21 cellular contexts compared by ENCODE assay signal in the genomic region with DNA sequence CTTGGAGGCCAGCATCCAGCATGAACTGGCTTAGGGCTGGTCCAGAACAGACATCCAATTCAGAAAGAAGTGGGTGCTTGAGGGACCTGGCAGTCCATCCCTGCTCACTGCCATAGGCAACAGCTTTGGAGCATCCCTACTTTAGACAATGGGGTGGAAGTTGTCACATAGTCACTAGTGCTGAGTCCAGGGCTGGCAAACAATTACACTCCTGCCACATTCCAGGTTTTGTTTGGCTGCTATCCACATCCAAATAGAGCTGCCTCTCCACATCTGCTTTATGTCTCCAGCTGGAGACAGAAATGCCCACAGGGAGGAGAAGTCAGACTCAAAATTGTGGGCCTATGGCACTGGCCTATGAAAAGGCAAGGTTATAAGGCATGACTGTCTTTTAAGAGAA. TPM values are rescaled to one million over a fixed set of nuclear protein-coding genes. Genes with fewer than 3 reads are reported as not detected.
A peak's percentile ranks its signal among the peaks of the same experiment; 100 is the strongest.
DNase-seq lines count a peak whose midpoint lies in the region; ATAC-seq, FAIRE-seq and TF ChIP-seq lines count a peak whose summit lies in the region.
"Had no signal": no experiment of that assay in that cellular context is flagged by ENCODE, and none has a peak within 500 bp of the region (broad histone marks: within the 10 kb centered on the region; RNA-seq: fewer than 3 reads in every experiment).

No MANE protein-coding gene starts in this region.

- no peak overlapping the region for H3K4me3 ChIP-seq in right atrium auricular region
- H3K4me3 ChIP-seq in HEK293 (ENCODE audit: low read depth, low read length): no peak overlapping the region
- H3K4me3 ChIP-seq: BLaER1 treated with 17β-estradiol and CSF1 and Interleukin-3, amounts not matched to agents 10 nM and 100 nM had no signal

- CTCF ChIA-PET in HEK293 (lab: Yijun Ruan, JAX): interaction anchor here (1.2 kb wide), 1 partner anchor 184 kb away, joined by 3 read pairs; no protein-coding TSS in a partner anchor

- no peak overlapping the region for H3K27ac Mint-ChIP-seq in stimulated activated effector memory CD8-positive, alpha-beta T cell treated with anti-CD3 and anti-CD28 coated beads, Interleukin-12 subunit alpha, Interleukin-12 subunit beta, amount 100 ng/mL, for 72 hours
- H3K27ac Mint-ChIP-seq: CD8-positive, alpha-beta T cell; H9 had no signal

- H3K27me3 ChIP-seq in right atrium auricular region: no peaks in the 10 kb centered on the region

- no peak for FAIRE-seq in frontal cortex (lab: Jason Lieb, UNC)
- FAIRE-seq: HTR-8/SVneo had no signal

- DNase-seq in Right ventricle myocardium inferior (ENCODE audit: missing footprints): no peak
- DNase-seq in right atrium auricular region (ENCODE audit: low spot score): no peak
- peak; percentile 23 for DNase-seq in dermis blood vessel endothelial cell
- no peak for DNase-seq in stimulated activated effector memory CD8-positive, alpha-beta T cell treated with anti-CD3 and anti-CD28 coated beads, Interleukin-12 subunit alpha, Interleukin-12 subunit beta, amount 100 ng/mL, for 72 hours (ENCODE audit: low spot score in 2 of 2)
- no peak for DNase-seq in frontal cortex (ENCODE audit: low spot score in 2 of 2)
- no peak for DNase-seq in activated CD4-positive, alpha-beta T cell treated with anti-CD3 and anti-CD28 coated beads, Interleukin-2, amount 50 U/mL, for 4 hours
- DNase-seq: CD8-positive, alpha-beta T cell; DMS79; H9; IMR-90; NCI-H1417 treated with DMSO at 0.1 percent for 48 hours; NCI-H1930; NCI-H2171 treated with DMSO at 0.1 percent for 48 hours; NCI-H446; NCI-H748 treated with DMSO at 0.1 percent for 48 hours; OCI-M1; RPMI8226 had no signal

- intact Hi-C loops in Right ventricle myocardium inferior (cut with DNase I): no loop called here

- no peaks in the 10 kb centered on the region for H3K9me3 Mint-ChIP-seq in stimulated activated effector memory CD8-positive, alpha-beta T cell treated with anti-CD3 and anti-CD28 coated beads, Interleukin-12 subunit alpha, Interleukin-12 subunit beta, amount 100 ng/mL, for 72 hours
- H3K9me3 Mint-ChIP-seq: CD8-positive, alpha-beta T cell; H9 had no signal

- H3K36me3 ChIP-seq in right atrium auricular region (no peaks in the 10 kb centered on the region), HEK293 (ENCODE audit: control insufficient read depth in 2 of 2, insufficient read depth in 1 of 2, low read length in 2 of 2) (no peaks in the 10 kb centered on the region)
- H3K36me3 ChIP-seq: BLaER1 treated with 17β-estradiol and CSF1 and Interleukin-3, amounts not matched to agents 10 nM and 100 nM had no signal

- POLR2A ChIA-PET in HEK293 (lab: Yijun Ruan, JAX): no interaction called here

- ATAC-seq in Right ventricle myocardium inferior: peak; percentile 90
- peak; percentile 34 for ATAC-seq in stimulated activated effector memory CD8-positive, alpha-beta T cell treated with anti-CD3 and anti-CD28 coated beads, Interleukin-12 subunit alpha, Interleukin-12 subunit beta, amount 100 ng/mL, for 72 hours
- ATAC-seq: CD8-positive, alpha-beta T cell had no signal

- H3K4me3 Mint-ChIP-seq in stimulated activated effector memory CD8-positive, alpha-beta T cell treated with anti-CD3 and anti-CD28 coated beads, Interleukin-12 subunit alpha, Interleukin-12 subunit beta, amount 100 ng/mL, for 72 hours: no peak overlapping the region
- H3K4me3 Mint-ChIP-seq: CD8-positive, alpha-beta T cell; H9 had no signal

- H3K4me1 ChIP-seq in right atrium auricular region (peaks cover 0 to 6% of the 10 kb centered on the region in 2 donors), HEK293 (ENCODE audit: control insufficient read depth, insufficient read depth, low read length) (peaks cover 14% of the 10 kb centered on the region)
- H3K4me1 ChIP-seq: BLaER1 treated with 17β-estradiol and CSF1 and Interleukin-3, amounts not matched to agents 10 nM and 100 nM had no signal

- H3K9me3 ChIP-seq in right atrium auricular region (no peaks in the 10 kb centered on the region), HEK293 (ENCODE audit: control insufficient read depth, insufficient read depth, low read depth, low read length) (no peaks in the 10 kb centered on the region)
- H3K9me3 ChIP-seq: BLaER1 treated with 17β-estradiol and CSF1 and Interleukin-3, amounts not matched to agents 10 nM and 100 nM had no signal

- no peaks in the 10 kb centered on the region for H3K36me3 Mint-ChIP-seq in stimulated activated effector memory CD8-positive, alpha-beta T cell treated with anti-CD3 and anti-CD28 coated beads, Interleukin-12 subunit alpha, Interleukin-12 subunit beta, amount 100 ng/mL, for 72 hours
- H3K36me3 Mint-ChIP-seq: CD8-positive, alpha-beta T cell had no signal

- no peak overlapping the region for H3K27ac ChIP-seq in right atrium auricular region
- no peak overlapping the region for H3K27ac ChIP-seq in HEK293 (ENCODE audit: extremely low read depth, low read depth, low read length)
- H3K27ac ChIP-seq: BLaER1 treated with 17β-estradiol and CSF1 and Interleukin-3, amounts not matched to agents 10 nM and 100 nM had no signal

- H3K4me1 Mint-ChIP-seq in stimulated activated effector memory CD8-positive, alpha-beta T cell treated with anti-CD3 and anti-CD28 coated beads, Interleukin-12 subunit alpha, Interleukin-12 subunit beta, amount 100 ng/mL, for 72 hours: no peaks in the 10 kb centered on the region

- TF ChIP-seq CTCF in right atrium auricular region (IDR thresholded peaks at IDR 0.05) (no peak), HEK293 (tag by site-specific recombination; IDR thresholded peaks at IDR 0.05) (no peak)

TF ChIP-seq in HEK293, 187 proteins besides CTCF, POLR2A, EP300 and RAD21:
- peak; percentile 90 for TF ChIP-seq ZBTB20 (tag by site-specific recombination; IDR thresholded peaks at IDR 0.05)
- TF ChIP-seq, protein P1, sequence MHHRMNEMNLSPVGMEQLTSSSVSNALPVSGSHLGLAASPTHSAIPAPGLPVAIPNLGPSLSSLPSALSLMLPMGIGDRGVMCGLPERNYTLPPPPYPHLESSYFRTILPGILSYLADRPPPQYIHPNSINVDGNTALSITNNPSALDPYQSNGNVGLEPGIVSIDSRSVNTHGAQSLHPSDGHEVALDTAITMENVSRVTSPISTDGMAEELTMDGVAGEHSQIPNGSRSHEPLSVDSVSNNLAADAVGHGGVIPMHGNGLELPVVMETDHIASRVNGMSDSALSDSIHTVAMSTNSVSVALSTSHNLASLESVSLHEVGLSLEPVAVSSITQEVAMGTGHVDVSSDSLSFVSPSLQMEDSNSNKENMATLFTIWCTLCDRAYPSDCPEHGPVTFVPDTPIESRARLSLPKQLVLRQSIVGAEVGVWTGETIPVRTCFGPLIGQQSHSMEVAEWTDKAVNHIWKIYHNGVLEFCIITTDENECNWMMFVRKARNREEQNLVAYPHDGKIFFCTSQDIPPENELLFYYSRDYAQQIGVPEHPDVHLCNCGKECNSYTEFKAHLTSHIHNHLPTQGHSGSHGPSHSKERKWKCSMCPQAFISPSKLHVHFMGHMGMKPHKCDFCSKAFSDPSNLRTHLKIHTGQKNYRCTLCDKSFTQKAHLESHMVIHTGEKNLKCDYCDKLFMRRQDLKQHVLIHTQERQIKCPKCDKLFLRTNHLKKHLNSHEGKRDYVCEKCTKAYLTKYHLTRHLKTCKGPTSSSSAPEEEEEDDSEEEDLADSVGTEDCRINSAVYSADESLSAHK (tag by site-specific recombination; IDR thresholded peaks at IDR 0.05): no peak

RNA-seq across cellular contexts. Expression of gene FSTL4, which starts 7.0 kb away (rescaled TPM):
- total RNA-seq in Right ventricle myocardium inferior (not detected), right atrium auricular region (not detected), dermis blood vessel endothelial cell (under 0.01 and 0.09 TPM in 2 replicates), frontal cortex (0.82 TPM)
- total RNA-seq: M059J had no signal
